Comparison of ENCODE assay signal across 8 cellular contexts in genomic region chr2:226798422-226799210, GRCh38. TPM values are rescaled to one million over a fixed set of nuclear protein-coding genes. Genes with fewer than 3 reads are reported as not detected.
DNase-seq lines count a peak whose midpoint lies in the region; ATAC-seq and TF ChIP-seq lines count a peak whose summit lies in the region.

No MANE protein-coding gene starts in this region.

- H3K27ac ChIP-seq in HCT116 (ENCODE audit: low read depth, low read length): peak overlapping the region; percentile 88
- peak overlapping the region; percentile 86 for H3K27ac ChIP-seq in trophoblast cell (ENCODE audit: low read depth, low read length)

- H3K23ac ChIP-seq in trophoblast cell (ENCODE audit: low read length): no peak overlapping the region

- peak overlapping the region; percentile 18 for H3K18ac ChIP-seq in trophoblast cell (ENCODE audit: low read length)

- H3K4me1 ChIP-seq in HCT116 (ENCODE audit: control insufficient read depth in 1 of 2, insufficient read depth in 2 of 2, low read length in 2 of 2): peaks cover 26 to 89% of the 10 kb centered on the region in 2 experiments; a peak in 3 of 4 replicates
- H3K4me1 ChIP-seq in trophoblast cell (ENCODE audit: control insufficient read depth in 1 of 2, insufficient read depth in 2 of 2, low read length in 2 of 2): peaks cover 36 to 41% of the 10 kb centered on the region in 2 experiments

- peak overlapping the region; percentile 57 for H3K14ac ChIP-seq in trophoblast cell (ENCODE audit: low read length)

- peak overlapping the region; percentile 54 for H3K4ac ChIP-seq in trophoblast cell (ENCODE audit: low read depth, low read length)

- H4K20me1 ChIP-seq in HCT116 (ENCODE audit: insufficient read depth): no peaks in the 10 kb centered on the region

- no peaks in the 10 kb centered on the region for H3K27me3 ChIP-seq in HCT116 (ENCODE audit: insufficient read depth, low read length)
- no peaks in the 10 kb centered on the region for H3K27me3 ChIP-seq in trophoblast cell (ENCODE audit: insufficient read depth, low read length)

- no peaks in the 10 kb centered on the region for H3K36me3 Mint-ChIP-seq in activated naive CD4-positive, alpha-beta T cell treated with anti-CD3 and anti-CD28 coated beads, Interleukin-2, amount 50 U/mL, for 72 hours

- peaks cover 0 to 51% of the 10 kb centered on the region in 2 experiments; a peak in 1 of 4 replicates for H3K36me3 ChIP-seq in HCT116 (ENCODE audit: control insufficient read depth in 1 of 2, insufficient read depth in 2 of 2, low read length in 2 of 2)
- peaks cover 29% of the 10 kb centered on the region in 2 experiments for H3K36me3 ChIP-seq in trophoblast cell (ENCODE audit: control insufficient read depth in 1 of 2, insufficient read depth in 2 of 2, low read length in 2 of 2)

- CTCF ChIA-PET in HCT116 (lab: Charles Lee): interaction anchor here (1.0 to 1.8 kb wide), 2 partner anchors 37 to 43 kb away, joined by 3 to 4 read pairs; no protein-coding TSS in a partner anchor

- no peaks in the 10 kb centered on the region for H3K9me2 ChIP-seq in HCT116 (ENCODE audit: insufficient read depth)

- H3K9ac ChIP-seq in HCT116 (ENCODE audit: low read length): peak overlapping the region; percentile 87
- peak overlapping the region; percentile 84 for H3K9ac ChIP-seq in trophoblast cell (ENCODE audit: low read length)

- no peak for TF ChIP-seq POLR2A in HCT116 (IDR thresholded peaks at IDR 0.05; ENCODE audit: borderline replicate concordance, extremely low read depth, insufficient read depth, insufficient read length)

- DNase-seq in HCT116 (ENCODE audit: low read depth, low spot score): no peak
- peak; percentile 67 for DNase-seq in NCI-H524 treated with DMSO at 0.1 percent for 48 hours (lab: John Stamatoyannopoulos, UW)
- peak; percentile 50 to 58 for DNase-seq in activated naive CD4-positive, alpha-beta T cell treated with anti-CD3 and anti-CD28 coated beads, Interleukin-2, amount 50 U/mL, for 72 hours (ENCODE audit: low spot score in 2 of 2)
- DNase-seq in cardiac septum (ENCODE audit: low spot score): peak; percentile 76
- no peak for DNase-seq in trophoblast cell
- no peak for DNase-seq in cortex of kidney (lab: John Stamatoyannopoulos, UW)
- no peak for DNase-seq in COLO829 (ENCODE audit: low spot score)

- H3K4me2 ChIP-seq in HCT116 (ENCODE audit: low read length): peak overlapping the region; percentile 95
- H3K4me2 ChIP-seq in trophoblast cell (ENCODE audit: low read length): peak overlapping the region; percentile 88

- POLR2A ChIA-PET in HCT116 (lab: Charles Lee): interaction anchor here (0.8 kb wide), 1 partner anchor 117 kb away, joined by 3 read pairs; no protein-coding TSS in a partner anchor

- H2AFZ ChIP-seq in HCT116 (ENCODE audit: low read depth, low read length, poor library complexity, severe bottlenecking) (no peak overlapping the region), trophoblast cell (ENCODE audit: insufficient read depth, low read length, poor library complexity) (peak overlapping the region; percentile 53)

- H3K79me1 ChIP-seq in trophoblast cell (ENCODE audit: low read length): peaks cover 20% of the 10 kb centered on the region

- peak overlapping the region; percentile 15 for H2BK12ac ChIP-seq in trophoblast cell (ENCODE audit: low read length)

- peak overlapping the region; percentile 52 for H2BK5ac ChIP-seq in trophoblast cell (ENCODE audit: low read depth, low read length, poor library complexity)

- RAD21 ChIA-PET in HCT116 (lab: Charles Lee; ENCODE audit: low non-redundant PET in 1 of 2, low total read pairs in 2 of 2, uncharacterized antibody in 2 of 2, unreplicated experiment in 2 of 2): interaction anchor here in 1 of 2 experiments (2.1 kb wide), 1 partner anchor 145 kb away, joined by 8 read pairs; no protein-coding TSS in a partner anchor

- no TSS peak for BruUV-seq in HCT116 (replicated peaks; lab: Mats Ljungman, UMichigan)

- peak overlapping the region; percentile 59 for H4K8ac ChIP-seq in trophoblast cell (ENCODE audit: low read depth, low read length)

- ATAC-seq in HCT116: no peak
- peak; percentile 13 to 25 for ATAC-seq in activated naive CD4-positive, alpha-beta T cell treated with anti-CD3 and anti-CD28 coated beads, Interleukin-2, amount 50 U/mL, for 72 hours

- peak overlapping the region; percentile 64 for H2BK120ac ChIP-seq in trophoblast cell (ENCODE audit: insufficient read depth, low read length, poor library complexity)

- intact Hi-C loops in HCT116 (cut with micrococcal nuclease): no loop called here
- intact Hi-C loops in cardiac septum (cut with DNase I): loop anchor here (2.0 to 10.0 kb wide), 6 partner anchors 76 to 908 kb away; no protein-coding TSS in a partner anchor

- H3K9me3 Mint-ChIP-seq in activated naive CD4-positive, alpha-beta T cell treated with anti-CD3 and anti-CD28 coated beads, Interleukin-2, amount 50 U/mL, for 72 hours: no peaks in the 10 kb centered on the region

- WGBS in trophoblast cell (ENCODE audit: extremely low coverage, insufficient coverage, insufficient read length): no CpG with 5 or more reads among the region's 80 CpGs

- H4K12ac ChIP-seq in trophoblast cell (ENCODE audit: low read depth, low read length): no peak overlapping the region

- H4K91ac ChIP-seq in trophoblast cell (ENCODE audit: low read depth, low read length): peak overlapping the region; percentile 17

- H3K4me3 ChIP-seq in GM08714 (ENCODE audit: low read length): peak overlapping the region; percentile 67; the same call in 1 of the 2 replicates
- peak overlapping the region; percentile 55 to 71 for H3K4me3 ChIP-seq in HCT116 (replicated peaks in 1 of 2; ENCODE audit: low read depth in 1 of 2, low read length in 2 of 2)
- peak overlapping the region; percentile 94 for H3K4me3 ChIP-seq in trophoblast cell (ENCODE audit: low read depth, low read length)

- peaks cover 67% of the 10 kb centered on the region for H3K79me2 ChIP-seq in HCT116 (ENCODE audit: insufficient read depth, low read length)
- H3K79me2 ChIP-seq in trophoblast cell (ENCODE audit: control insufficient read depth, insufficient read depth, low read length, poor library complexity): peaks cover 40% of the 10 kb centered on the region

- peaks cover 0 to 22% of the 10 kb centered on the region in 2 experiments; a peak in 1 of 4 replicates for H3K9me3 ChIP-seq in HCT116 (ENCODE audit: control insufficient read depth in 1 of 2, insufficient read depth in 1 of 2, low read depth in 1 of 2, low read length in 2 of 2)
- H3K9me3 ChIP-seq in trophoblast cell (ENCODE audit: insufficient read depth, low read depth, low read length): peaks cover 4% of the 10 kb centered on the region

- H2AK5ac ChIP-seq in trophoblast cell (ENCODE audit: low read length): peak overlapping the region; percentile 27

- H3K27ac Mint-ChIP-seq in activated naive CD4-positive, alpha-beta T cell treated with anti-CD3 and anti-CD28 coated beads, Interleukin-2, amount 50 U/mL, for 72 hours: no peak overlapping the region

- TF ChIP-seq RAD21 in HCT116 (IDR thresholded peaks at IDR 0.05; ENCODE audit: low read depth): no peak

- no peak for TF ChIP-seq CTCF in HCT116 (IDR thresholded peaks at IDR 0.05 in 2 of 3, conservative IDR thresholded peaks at IDR 0.05 in 1 of 3; ENCODE audit: borderline replicate concordance in 1 of 3, insufficient read depth in 1 of 3, low read depth in 2 of 3, low read length in 2 of 3)

TF ChIP-seq in HCT116, 20 proteins besides CTCF, POLR2A, EP300 and RAD21:
- 0 out of 2 replicates have a peak, but pooled peaks have one; percentile 9 for TF ChIP-seq POLR2AphosphoS5 (IDR thresholded peaks at IDR 0.05; ENCODE audit: low read depth, low read length)
- TF ChIP-seq SP1 (IDR thresholded peaks at IDR 0.05; ENCODE audit: low read depth): no peak
TF ChIP-seq in HCT116: peak in this region for 1.

RNA-seq across cellular contexts. Expression of gene IRS1, which starts 1.0 kb away (rescaled TPM):
- 88.8 TPM for total RNA-seq in HCT116 (2021; ENCODE audit: unreplicated experiment)
- polyA plus RNA-seq in HCT116 (2012): 39.4 and 44.1 TPM in 2 replicates
- 1 to 10 TPM; 1.2 to 2.7 TPM for total RNA-seq in activated naive CD4-positive, alpha-beta T cell treated with anti-CD3 and anti-CD28 coated beads, Interleukin-2, amount 50 U/mL, for 72 hours
- total RNA-seq in cardiac septum: 14.0 TPM
- 22.0 and 23.0 TPM in 2 replicates for polyA plus RNA-seq in trophoblast cell (2013)

RNA-seq across cellular contexts. Expression of gene RHBDD1, which starts 37.2 kb away (rescaled TPM):
- 73.8 TPM for total RNA-seq in HCT116 (2021; ENCODE audit: unreplicated experiment)
- 24.7 and 33.1 TPM in 2 replicates for polyA plus RNA-seq in HCT116 (2012)
- 10 to 100 TPM; 35.5 to 40.4 TPM for total RNA-seq in activated naive CD4-positive, alpha-beta T cell treated with anti-CD3 and anti-CD28 coated beads, Interleukin-2, amount 50 U/mL, for 72 hours
- total RNA-seq in cardiac septum: 40.6 TPM
- 16.9 and 17.3 TPM in 2 replicates for polyA plus RNA-seq in trophoblast cell (2013)

Comparison
In these comparisons a context has a peak if more than half of its experiments do, and no peak if none do; other contexts are left out.
1. DNase-seq: peak in NCI-H524 treated with DMSO at 0.1 percent for 48 hours (single experiment), activated naive CD4-positive, alpha-beta T cell treated with anti-CD3 and anti-CD28 coated beads, Interleukin-2, amount 50 U/mL, for 72 hours (2 of 2) and cardiac septum (single experiment); none in HCT116 (single experiment), trophoblast cell (0 of 2), cortex of kidney (single experiment) and COLO829 (single experiment).
2. Peak in every context shown above with its lines, with median percentiles within 50 percentile points of each other: H3K4me3 ChIP-seq.